In genomic region chr12:49664167-49664566, GRCh38 we compare ENCODE assay signal across 12 cellular contexts. TPM values are rescaled to one million over a fixed set of nuclear protein-coding genes. Genes with fewer than 3 reads are reported as not detected.
DNase-seq lines count a peak whose midpoint lies in the region; ATAC-seq and TF ChIP-seq lines count a peak whose summit lies in the region.
"Had no signal": no experiment of that assay in that cellular context is flagged by ENCODE, and none has a peak within 500 bp of the region (broad histone marks: within the 10 kb centered on the region; RNA-seq: fewer than 3 reads in every experiment).

No MANE protein-coding gene starts in this region.

- no peak overlapping the region for H3K23ac ChIP-seq in neuronal stem cell (ENCODE audit: low read depth, low read length, poor library complexity)

- no peak overlapping the region for H4K91ac ChIP-seq in neuronal stem cell (ENCODE audit: low read depth, low read length, poor library complexity)

- H3K4me3 Mint-ChIP-seq in activated naive CD8-positive, alpha-beta T cell treated with anti-CD3 and anti-CD28 coated beads, Interleukin-2, amount 50 U/mL, for 24 hours: no peak overlapping the region
- H3K4me3 Mint-ChIP-seq in memory B cell: no peak overlapping the region

- TF ChIP-seq POLR2A in heart left ventricle (IDR thresholded peaks at IDR 0.05): no peak

- H3K27ac ChIP-seq in heart left ventricle (peak overlapping the region in 11 of 12 donors; percentile 71 to 92 (median 85)), tibial artery (peak overlapping the region; percentile 8 to 69), neuronal stem cell (replicated peaks; ENCODE audit: low read length) (no peak overlapping the region)

- H3K79me1 ChIP-seq in neuronal stem cell (ENCODE audit: low read depth, low read length): no peaks in the 10 kb centered on the region

- ATAC-seq in heart left ventricle: no peak
- ATAC-seq in activated naive CD8-positive, alpha-beta T cell treated with anti-CD3 and anti-CD28 coated beads, Interleukin-2, amount 50 U/mL, for 24 hours: no peak
- ATAC-seq in memory B cell (ENCODE audit: low read depth): no peak

- peaks cover 40% of the 10 kb centered on the region for H3K36me3 Mint-ChIP-seq in activated naive CD8-positive, alpha-beta T cell treated with anti-CD3 and anti-CD28 coated beads, Interleukin-2, amount 50 U/mL, for 24 hours (ENCODE audit: low read depth)
- H3K36me3 Mint-ChIP-seq in memory B cell: peaks cover 4% of the 10 kb centered on the region

- DNase-seq in heart left ventricle: no peak
- DNase-seq in cardiac septum (ENCODE audit: low spot score): no peak
- no peak for DNase-seq in activated naive CD8-positive, alpha-beta T cell treated with anti-CD3 and anti-CD28 coated beads, Interleukin-2, amount 50 U/mL, for 24 hours
- no peak for DNase-seq in memory B cell (ENCODE audit: low spot score in 2 of 2)
- no peak for DNase-seq in tibial artery
- no peak for DNase-seq in neuronal stem cell (ENCODE audit: low spot score)
- no peak for DNase-seq in retina
- no peak for DNase-seq in stimulated activated CD4-positive, alpha-beta T cell treated with anti-CD3 and anti-CD28 coated beads, Interleukin-4, amount 100 ng/mL, for 4 hours
- DNase-seq: AML-193; amygdala; NCI-H1694 treated with DMSO at 0.1 percent for 48 hours; stimulated activated CD4-positive, alpha-beta T cell treated with anti-CD3 and anti-CD28 coated beads, Interleukin-12 subunit alpha, Interleukin-12 subunit beta, amount 100 ng/mL, for 4 hours had no signal

- H3K4me2 ChIP-seq in neuronal stem cell (ENCODE audit: insufficient read depth, low read length, poor library complexity, severe bottlenecking): no peak overlapping the region

- H3K27ac Mint-ChIP-seq in activated naive CD8-positive, alpha-beta T cell treated with anti-CD3 and anti-CD28 coated beads, Interleukin-2, amount 50 U/mL, for 24 hours: peak overlapping the region; percentile 62
- H3K27ac Mint-ChIP-seq in memory B cell: peak overlapping the region; percentile 89

- intact Hi-C loops in heart left ventricle (cut with DNase I) (no loop called here), cardiac septum (cut with DNase I) (no loop called here), tibial artery (cut with DNase I; ENCODE audit: low total_unique reads) (no loop called here)

- no peak overlapping the region for H2BK15ac ChIP-seq in neuronal stem cell (ENCODE audit: low read length)

- no peak overlapping the region for H2AK5ac ChIP-seq in neuronal stem cell (ENCODE audit: low read depth, low read length)

- H3K27me3 ChIP-seq in heart left ventricle (no peaks in the 10 kb centered on the region), tibial artery (no peaks in the 10 kb centered on the region), neuronal stem cell (ENCODE audit: control insufficient read depth in 3 of 3, insufficient read depth in 3 of 3, low read depth in 1 of 3, low read length in 3 of 3) (no peaks in the 10 kb centered on the region)

- peaks cover 84% of the 10 kb centered on the region for H3K4me1 Mint-ChIP-seq in activated naive CD8-positive, alpha-beta T cell treated with anti-CD3 and anti-CD28 coated beads, Interleukin-2, amount 50 U/mL, for 24 hours
- peaks cover 72% of the 10 kb centered on the region for H3K4me1 Mint-ChIP-seq in memory B cell

- no peak overlapping the region for H3K9ac ChIP-seq in neuronal stem cell (ENCODE audit: low read depth, low read length, poor library complexity)

- H3K4me1 ChIP-seq in heart left ventricle: peaks cover 18 to 90% (median 77%) of the 10 kb centered on the region in 12 donors
- H3K4me1 ChIP-seq in tibial artery: peaks cover 0 to 51% (median 31%) of the 10 kb centered on the region in 4 donors
- H3K4me1 ChIP-seq in neuronal stem cell (ENCODE audit: control insufficient read depth in 2 of 2, insufficient read depth in 1 of 2, low read depth in 1 of 2, low read length in 2 of 2): peaks cover 2 to 14% of the 10 kb centered on the region in 2 donors

- H3K27me3 Mint-ChIP-seq in activated naive CD8-positive, alpha-beta T cell treated with anti-CD3 and anti-CD28 coated beads, Interleukin-2, amount 50 U/mL, for 24 hours: no peaks in the 10 kb centered on the region
- H3K27me3 Mint-ChIP-seq in memory B cell: no peaks in the 10 kb centered on the region

- H2BK12ac ChIP-seq in neuronal stem cell (ENCODE audit: low read length): no peak overlapping the region

- H3K4me3 ChIP-seq in heart left ventricle: no peak overlapping the region
- no peak overlapping the region for H3K4me3 ChIP-seq in tibial artery
- no peak overlapping the region for H3K4me3 ChIP-seq in neuronal stem cell (ENCODE audit: low read length in 2 of 2)

- H2BK5ac ChIP-seq in neuronal stem cell (ENCODE audit: low read length): no peak overlapping the region

- 90 to 92% (median 91%) methylated on average over 4 of the region's 4 CpGs for WGBS in heart left ventricle, 4 donors
- no CpG with 5 or more reads among the region's 4 CpGs for WGBS in neuronal stem cell (ENCODE audit: extremely low coverage in 2 of 2, insufficient read length in 2 of 2, insufficient replicate concordance in 1 of 2), 2 donors

- H3K18ac ChIP-seq in neuronal stem cell (ENCODE audit: low read length): no peak overlapping the region

- no peak overlapping the region for H3K4ac ChIP-seq in neuronal stem cell (ENCODE audit: low read length)

- H3K36me3 ChIP-seq in heart left ventricle: peaks cover 0 to 27% (median 23%) of the 10 kb centered on the region in 9 donors
- H3K36me3 ChIP-seq in tibial artery: peaks cover under 1 to 8% (median 8%) of the 10 kb centered on the region in 3 donors
- H3K36me3 ChIP-seq in neuronal stem cell (replicated peaks in 1 of 2; ENCODE audit: control insufficient read depth in 2 of 2, insufficient read depth in 2 of 2, low read length in 2 of 2): peaks cover 4 to 43% of the 10 kb centered on the region in 2 donors

- TF ChIP-seq CTCF in heart left ventricle (IDR thresholded peaks at IDR 0.05) (no peak), tibial artery (IDR thresholded peaks at IDR 0.05) (no peak)

- no peak overlapping the region for H4K8ac ChIP-seq in neuronal stem cell (ENCODE audit: low read depth, low read length)

- H3K9me3 Mint-ChIP-seq in activated naive CD8-positive, alpha-beta T cell treated with anti-CD3 and anti-CD28 coated beads, Interleukin-2, amount 50 U/mL, for 24 hours: no peaks in the 10 kb centered on the region
- no peaks in the 10 kb centered on the region for H3K9me3 Mint-ChIP-seq in memory B cell

- H2AFZ ChIP-seq in neuronal stem cell (ENCODE audit: low read length): no peak overlapping the region

- H3K9me3 ChIP-seq in heart left ventricle: no peaks in the 10 kb centered on the region
- no peaks in the 10 kb centered on the region for H3K9me3 ChIP-seq in tibial artery
- H3K9me3 ChIP-seq in neuronal stem cell (replicated peaks in 1 of 2; ENCODE audit: control insufficient read depth in 2 of 2, insufficient read depth in 1 of 2, low read depth in 1 of 2, low read length in 2 of 2): peaks cover 0 to 1% of the 10 kb centered on the region in 2 donors

- no peak overlapping the region for H2BK120ac ChIP-seq in neuronal stem cell (ENCODE audit: low read depth, low read length)

- H3K14ac ChIP-seq in neuronal stem cell (ENCODE audit: low read length): no peak overlapping the region

RNA-seq across cellular contexts. Expression of gene PRPF40B, which starts 40.8 kb away (rescaled TPM):
- total RNA-seq in heart left ventricle (10 to 100 TPM; 12.7 to 25.5 (median 20.9) TPM), cardiac septum (30.1 TPM)
- 10 to 100 TPM; 12.0 to 21.1 TPM for polyA plus RNA-seq in heart left ventricle
- polyA plus RNA-seq in neuronal stem cell (2013, experiment 1 of 2): 20.1 TPM
- 20.2 TPM for polyA plus RNA-seq in neuronal stem cell (2013, experiment 2 of 2)

RNA-seq across cellular contexts. Expression of gene FMNL3, which starts 43.0 kb away (rescaled TPM):
- 10 to 100 TPM in 7 of 9 donors, 1 to 10 TPM in 2; 8.7 to 33.9 (median 14.3) TPM for total RNA-seq in heart left ventricle
- polyA plus RNA-seq in heart left ventricle: 1 to 10 TPM; 5.9 to 7.8 TPM
- total RNA-seq in cardiac septum: 19.8 TPM
- 8.2 TPM for polyA plus RNA-seq in neuronal stem cell (2013, experiment 1 of 2)
- 8.1 TPM for polyA plus RNA-seq in neuronal stem cell (2013, experiment 2 of 2)

RNA-seq across cellular contexts. Expression of gene FAM186B, which starts 58.7 kb away (rescaled TPM):
- under 1 TPM; 0.23 to 0.78 (median 0.48) TPM for total RNA-seq in heart left ventricle
- under 1 TPM; 0.17 to 0.30 TPM for polyA plus RNA-seq in heart left ventricle
- total RNA-seq in cardiac septum: 0.48 TPM
- 0.18 TPM for polyA plus RNA-seq in neuronal stem cell (2013, experiment 1 of 2)
- 0.14 TPM for polyA plus RNA-seq in neuronal stem cell (2013, experiment 2 of 2)
